1 cellular context compared by ENCODE assay signal in the genomic region with DNA sequence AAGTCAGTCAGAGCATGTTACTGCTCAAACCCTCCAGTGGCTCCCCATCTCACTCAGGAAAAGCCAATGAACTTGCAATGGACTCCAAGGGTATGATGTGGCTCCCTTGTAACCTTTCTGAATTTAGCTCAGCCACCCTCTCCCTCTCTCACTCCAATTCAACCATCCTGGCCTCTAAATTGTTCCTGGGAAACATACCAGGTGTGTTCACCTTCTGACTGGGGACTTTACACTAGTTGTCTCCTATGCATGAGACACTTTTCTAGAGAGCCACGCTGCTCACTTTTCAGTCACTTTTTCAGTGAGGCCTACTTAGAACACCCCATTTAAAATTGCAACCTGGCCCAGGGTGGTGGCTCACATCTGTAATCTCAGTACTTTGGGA.
TF ChIP-seq lines count a peak whose summit lies in the region.

No MANE protein-coding gene starts in this region.

TF ChIP-seq in HCT116, 20 proteins besides CTCF, POLR2A, EP300 and RAD21:
- TF ChIP-seq, protein P1, sequence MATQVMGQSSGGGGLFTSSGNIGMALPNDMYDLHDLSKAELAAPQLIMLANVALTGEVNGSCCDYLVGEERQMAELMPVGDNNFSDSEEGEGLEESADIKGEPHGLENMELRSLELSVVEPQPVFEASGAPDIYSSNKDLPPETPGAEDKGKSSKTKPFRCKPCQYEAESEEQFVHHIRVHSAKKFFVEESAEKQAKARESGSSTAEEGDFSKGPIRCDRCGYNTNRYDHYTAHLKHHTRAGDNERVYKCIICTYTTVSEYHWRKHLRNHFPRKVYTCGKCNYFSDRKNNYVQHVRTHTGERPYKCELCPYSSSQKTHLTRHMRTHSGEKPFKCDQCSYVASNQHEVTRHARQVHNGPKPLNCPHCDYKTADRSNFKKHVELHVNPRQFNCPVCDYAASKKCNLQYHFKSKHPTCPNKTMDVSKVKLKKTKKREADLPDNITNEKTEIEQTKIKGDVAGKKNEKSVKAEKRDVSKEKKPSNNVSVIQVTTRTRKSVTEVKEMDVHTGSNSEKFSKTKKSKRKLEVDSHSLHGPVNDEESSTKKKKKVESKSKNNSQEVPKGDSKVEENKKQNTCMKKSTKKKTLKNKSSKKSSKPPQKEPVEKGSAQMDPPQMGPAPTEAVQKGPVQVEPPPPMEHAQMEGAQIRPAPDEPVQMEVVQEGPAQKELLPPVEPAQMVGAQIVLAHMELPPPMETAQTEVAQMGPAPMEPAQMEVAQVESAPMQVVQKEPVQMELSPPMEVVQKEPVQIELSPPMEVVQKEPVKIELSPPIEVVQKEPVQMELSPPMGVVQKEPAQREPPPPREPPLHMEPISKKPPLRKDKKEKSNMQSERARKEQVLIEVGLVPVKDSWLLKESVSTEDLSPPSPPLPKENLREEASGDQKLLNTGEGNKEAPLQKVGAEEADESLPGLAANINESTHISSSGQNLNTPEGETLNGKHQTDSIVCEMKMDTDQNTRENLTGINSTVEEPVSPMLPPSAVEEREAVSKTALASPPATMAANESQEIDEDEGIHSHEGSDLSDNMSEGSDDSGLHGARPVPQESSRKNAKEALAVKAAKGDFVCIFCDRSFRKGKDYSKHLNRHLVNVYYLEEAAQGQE (IDR thresholded peaks at IDR 0.05; ENCODE audit: low read depth), result no peak
- TF ChIP-seq TCF7L2 (IDR thresholded peaks at IDR 0.05; ENCODE audit: borderline replicate concordance, extremely low read depth, insufficient read depth, insufficient read length), result no peak
- TF ChIP-seq SIN3A (IDR thresholded peaks at IDR 0.05; ENCODE audit: low read depth), result no peak
- TF ChIP-seq EGR1 (IDR thresholded peaks at IDR 0.05; ENCODE audit: low read depth), result no peak
- TF ChIP-seq SRF (IDR thresholded peaks at IDR 0.05; ENCODE audit: low read depth), result no peak
- no peak for TF ChIP-seq ZFX (IDR thresholded peaks at IDR 0.05)
- TF ChIP-seq EZH2 (IDR thresholded peaks at IDR 0.05), result no peak
- TF ChIP-seq EZH2phosphoT487 (IDR thresholded peaks at IDR 0.05; ENCODE audit: borderline replicate concordance), result no peak
- no peak for TF ChIP-seq ELF1 (IDR thresholded peaks at IDR 0.05; ENCODE audit: borderline replicate concordance, low read depth)
TF ChIP-seq in HCT116: peak in this region for 0.
